10 cellular contexts compared by ENCODE assay signal in the genomic region with DNA sequence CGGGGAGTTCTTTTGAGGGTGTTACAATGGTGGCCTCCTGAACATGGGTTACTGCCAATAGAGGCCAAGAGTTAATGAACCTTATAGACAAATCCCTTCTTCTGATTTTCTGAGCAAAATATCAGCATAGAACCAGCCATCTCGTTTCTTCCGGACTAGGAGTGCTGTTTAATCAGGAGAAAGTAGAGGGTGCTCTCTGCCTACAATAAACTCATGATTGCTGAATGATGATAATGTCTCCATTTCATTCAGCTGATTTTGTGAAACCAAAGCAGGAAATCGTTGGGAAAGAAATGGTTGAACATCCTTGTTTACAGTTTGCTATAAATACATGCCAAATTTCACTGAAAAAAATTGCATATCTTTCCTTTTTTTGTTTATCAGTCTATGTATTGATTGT.
DNase-seq lines count a peak whose midpoint lies in the region; ATAC-seq and TF ChIP-seq lines count a peak whose summit lies in the region.
"Had no signal": no experiment of that assay in that cellular context is flagged by ENCODE, and none has a peak within 500 bp of the region (broad histone marks: within the 10 kb centered on the region; RNA-seq: fewer than 3 reads in every experiment).

No MANE protein-coding gene starts in this region.

- H3K4me3 Mint-ChIP-seq in mesothelial cell of epicardium: no peak overlapping the region
- H3K4me3 Mint-ChIP-seq: dendritic cell treated with granulocyte-macrophage colony-stimulating factor and Interleukin-4, amounts not matched to agents 40 ng/mL and 50 ng/mL, for 4 days had no signal

- DNase-seq in ELR (ENCODE audit: low read depth) (peak; percentile 60), NCI-H1694 treated with DMSO at 0.1 percent for 48 hours (lab: John Stamatoyannopoulos, UW) (peak; percentile 24), dermis microvascular lymphatic vessel endothelial cell (ENCODE audit: low read depth in 2 of 2) (peak; percentile 42 to 47), putamen (ENCODE audit: low spot score) (peak; percentile 3), mesothelial cell of epicardium (ENCODE audit: low spot score in 2 of 2, unreplicated experiment in 2 of 2) (no peak), T1000 (lab: John Stamatoyannopoulos, UW) (no peak)
- DNase-seq: activated CD4-positive, alpha-beta T cell treated with anti-CD3 and anti-CD28 coated beads, Interleukin-2, amount 50 U/mL, for 1 hour; NCI-H2227 treated with DMSO at 0.1 percent for 48 hours had no signal

- H3K36me3 Mint-ChIP-seq in mesothelial cell of epicardium: no peaks in the 10 kb centered on the region

- TF ChIP-seq CTCF in mesothelial cell of epicardium (IDR thresholded peaks at IDR 0.05; ENCODE audit: unreplicated experiment): no peak

- H3K27ac Mint-ChIP-seq in mesothelial cell of epicardium: no peak overlapping the region
- H3K27ac Mint-ChIP-seq: dendritic cell treated with granulocyte-macrophage colony-stimulating factor and Interleukin-4, amounts not matched to agents 40 ng/mL and 50 ng/mL, for 4 days had no signal

- H3K9me3 Mint-ChIP-seq in mesothelial cell of epicardium: peaks cover 13% of the 10 kb centered on the region

- peaks cover 3% of the 10 kb centered on the region for H3K4me1 Mint-ChIP-seq in mesothelial cell of epicardium

- no peak for ATAC-seq in GM18517 (IDR thresholded peaks at IDR 0.05; ENCODE audit: unreplicated experiment)

- H3K27me3 Mint-ChIP-seq in mesothelial cell of epicardium (ENCODE audit: low read depth): no peaks in the 10 kb centered on the region
- H3K27me3 Mint-ChIP-seq: dendritic cell treated with granulocyte-macrophage colony-stimulating factor and Interleukin-4, amounts not matched to agents 40 ng/mL and 50 ng/mL, for 4 days had no signal

Comparison
In these comparisons a context has a peak if more than half of its experiments do, and no peak if none do; other contexts are left out.
1. DNase-seq: peak in ELR (single experiment), NCI-H1694 treated with DMSO at 0.1 percent for 48 hours (single experiment), dermis microvascular lymphatic vessel endothelial cell (2 of 2) and putamen (single experiment); none in mesothelial cell of epicardium (0 of 2) and T1000 (single experiment).